21 cellular contexts compared by ENCODE assay signal in genomic region chr1:53317651-53318539, GRCh38. TPM values are rescaled to one million over a fixed set of nuclear protein-coding genes. Genes with fewer than 3 reads are reported as not detected.
DNase-seq lines count a peak whose midpoint lies in the region; ATAC-seq, FAIRE-seq and TF ChIP-seq lines count a peak whose summit lies in the region.
"Had no signal": no experiment of that assay in that cellular context is flagged by ENCODE, and none has a peak within 500 bp of the region (broad histone marks: within the 10 kb centered on the region; RNA-seq: fewer than 3 reads in every experiment).

No MANE protein-coding gene starts in this region.

- H3K27ac ChIP-seq in BLaER1 = peak overlapping the region; percentile 81
- H3K27ac ChIP-seq in IMR-90 (ENCODE audit: insufficient read depth, low read length) = no peak overlapping the region
- no peak overlapping the region for H3K27ac ChIP-seq in K562 (ENCODE audit: extremely low read depth, low read depth, low read length)
- no peak overlapping the region for H3K27ac ChIP-seq in breast epithelium
- no peak overlapping the region for H3K27ac ChIP-seq in transverse colon
- H3K27ac ChIP-seq: cardiac muscle cell, left ventricle myocardium inferior, sigmoid colon, stomach, upper lobe of left lung had no signal

- intact Hi-C loops in IMR-90 (cut with micrococcal nuclease) = no loop called here
- intact Hi-C loops in K562 (cut with micrococcal nuclease) = no loop called here
- intact Hi-C loops in breast epithelium (cut with DNase I; ENCODE audit: low total_unique reads) = no loop called here
- intact Hi-C loops in transverse colon (cut with DNase I; ENCODE audit: low total_unique reads) = no loop called here

- H4K5ac ChIP-seq in IMR-90 (ENCODE audit: low read depth, low read length) = no peak overlapping the region

- FAIRE-seq in K562 (lab: Jason Lieb, UNC) = no peak
- FAIRE-seq: GM18507 had no signal

- H2BK20ac ChIP-seq in IMR-90 (ENCODE audit: low read depth, low read length) = no peak overlapping the region

- peaks cover 0 to 4% (median 0%) of the 10 kb centered on the region in 3 donors for H3K27me3 Mint-ChIP-seq in naive B cell

- H2AK5ac ChIP-seq in IMR-90 (ENCODE audit: low read depth, low read length) = no peak overlapping the region

- dilution Hi-C loops in IMR-90 (cut with HindIII; ENCODE audit: low sequenced_read_pairs, unreplicated experiment) = no loop called here

- H3K36me3 ChIP-seq in BLaER1 (peaks cover 52% of the 10 kb centered on the region), IMR-90 (ENCODE audit: control insufficient read depth, insufficient read depth, low read length) (no peaks in the 10 kb centered on the region), K562 (ENCODE audit: control insufficient read depth, insufficient read depth, low read length) (peaks cover 93% of the 10 kb centered on the region), breast epithelium (no peaks in the 10 kb centered on the region), transverse colon (no peaks in the 10 kb centered on the region)
- H3K36me3 ChIP-seq: cardiac muscle cell, left ventricle myocardium inferior, sigmoid colon, stomach, upper lobe of left lung had no signal

- H3K9ac ChIP-seq in BLaER1 = peak overlapping the region; percentile 71; the same call in 1 of the 2 replicates
- H3K9ac ChIP-seq in IMR-90 (ENCODE audit: low read depth, low read length) = no peak overlapping the region
- H3K9ac ChIP-seq in K562 (ENCODE audit: insufficient read depth in 1 of 2, low read depth in 2 of 2, low read length in 2 of 2) = peak overlapping the region in 1 of 2 experiments; percentile 76; a peak in 2 of 4 replicates

- H3K9me1 ChIP-seq in IMR-90 (ENCODE audit: insufficient read depth, low read length) (no peaks in the 10 kb centered on the region), K562 (ENCODE audit: control insufficient read depth, insufficient read depth, low read length) (no peaks in the 10 kb centered on the region)

- no peak overlapping the region for H4K91ac ChIP-seq in IMR-90 (ENCODE audit: insufficient read depth, low read depth, low read length)

- H4K8ac ChIP-seq in IMR-90 (ENCODE audit: low read depth in 2 of 2, low read length in 2 of 2) = no peak overlapping the region

- H3K79me1 ChIP-seq in IMR-90 (ENCODE audit: low read depth in 1 of 2, low read length in 2 of 2) = peaks cover 3% of the 10 kb centered on the region in 2 experiments; a peak in 1 of 4 replicates

- H2BK120ac ChIP-seq in IMR-90 (ENCODE audit: low read depth, low read length) = no peak overlapping the region

- BruUV-seq in IMR-90 (replicated peaks; lab: Mats Ljungman, UMichigan) (no TSS peak), K562 (replicated peaks; lab: Mats Ljungman, UMichigan) (TSS peak; percentile 3)

- 67% methylated on average over 1 of the region's 13 CpGs; no CpG with 5 or more reads in 1 of the 2 experiments for WGBS in IMR-90 (ENCODE audit: extremely low coverage in 2 of 2, insufficient read length in 1 of 2), 2 experiments
- 92% methylated on average over 13 of the region's 13 CpGs for WGBS in K562 (ENCODE audit: insufficient coverage, low coverage, missing lambda C conversion rate)
- 90 to 94% methylated on average over 6 to 13 of the region's 13 CpGs for WGBS in transverse colon (ENCODE audit: low coverage in 1 of 2), 2 donors

- no peaks in the 10 kb centered on the region for H3K9me3 ChIP-seq in BLaER1
- no peaks in the 10 kb centered on the region for H3K9me3 ChIP-seq in IMR-90 (ENCODE audit: control insufficient read depth, insufficient read depth, low read length)
- no peaks in the 10 kb centered on the region for H3K9me3 ChIP-seq in K562 (replicated peaks; ENCODE audit: control insufficient read depth, insufficient read depth, low read depth, low read length)
- no peaks in the 10 kb centered on the region for H3K9me3 ChIP-seq in breast epithelium
- H3K9me3 ChIP-seq in transverse colon = no peaks in the 10 kb centered on the region
- H3K9me3 ChIP-seq: Caco-2, left ventricle myocardium inferior, sigmoid colon, stomach, upper lobe of left lung had no signal

- no peak overlapping the region for H3K4ac ChIP-seq in IMR-90 (ENCODE audit: low read depth, low read length)

- TF ChIP-seq EP300 in K562 (IDR thresholded peaks at IDR 0.05; ENCODE audit: low read length) (no peak), transverse colon (IDR thresholded peaks at IDR 0.05; ENCODE audit: low read depth) (no peak)

- H3K14ac ChIP-seq in IMR-90 (replicated peaks; ENCODE audit: low read depth, low read length) = no peak overlapping the region

- H3K79me2 ChIP-seq in K562 (ENCODE audit: control insufficient read depth, insufficient read depth, low read length) = peaks cover 36% of the 10 kb centered on the region; the same call in 2 of the 3 replicates

- H3K4me1 ChIP-seq in BLaER1 = peaks cover 100% of the 10 kb centered on the region
- peaks cover 4% of the 10 kb centered on the region; the same call in 1 of the 2 replicates for H3K4me1 ChIP-seq in IMR-90 (ENCODE audit: control insufficient read depth, insufficient read depth, low read length)
- H3K4me1 ChIP-seq in K562 (replicated peaks in 1 of 2; ENCODE audit: control insufficient read depth in 2 of 2, insufficient read depth in 2 of 2, low read length in 2 of 2) = peaks cover 0 to 24% of the 10 kb centered on the region in 2 experiments; a peak in 4 of 5 replicates
- no peaks in the 10 kb centered on the region for H3K4me1 ChIP-seq in breast epithelium
- H3K4me1 ChIP-seq in transverse colon = no peaks in the 10 kb centered on the region
- H3K4me1 ChIP-seq: Caco-2, sigmoid colon had no signal

- H4K20me1 ChIP-seq in BLaER1 (peaks cover 98% of the 10 kb centered on the region), IMR-90 (ENCODE audit: insufficient read depth, low read length) (no peaks in the 10 kb centered on the region), K562 (replicated peaks; ENCODE audit: control insufficient read depth, insufficient read depth, low read length) (peaks cover 20% of the 10 kb centered on the region)

- no peak overlapping the region for H2BK15ac ChIP-seq in IMR-90 (ENCODE audit: low read depth, low read length)

- peak overlapping the region in 2 of 6 donors; percentile 48 to 62 for H3K27ac Mint-ChIP-seq in naive B cell

- peak overlapping the region; percentile 21 for H2AFZ ChIP-seq in IMR-90 (replicated peaks; ENCODE audit: low read length, poor library complexity)
- H2AFZ ChIP-seq in K562 (ENCODE audit: low read depth, low read length) = no peak overlapping the region

- peaks cover 23 to 42% (median 28%) of the 10 kb centered on the region in 3 donors for H3K4me1 Mint-ChIP-seq in naive B cell

- H2BK5ac ChIP-seq in IMR-90 (ENCODE audit: low read depth, low read length, poor library complexity, severe bottlenecking) = no peak overlapping the region

- H3K4me3 ChIP-seq in BLaER1 (peak overlapping the region; percentile 34), IMR-90 (ENCODE audit: insufficient read depth, low read depth, low read length) (no peak overlapping the region), K562 (no peak overlapping the region), breast epithelium (no peak overlapping the region), transverse colon (no peak overlapping the region)
- H3K4me3 ChIP-seq: cardiac muscle cell, left ventricle myocardium inferior, sigmoid colon, stomach, upper lobe of left lung had no signal

- no peaks in the 10 kb centered on the region for H3K9me3 Mint-ChIP-seq in naive B cell

- no peak for TF ChIP-seq POLR2A in IMR-90 (IDR thresholded peaks at IDR 0.05; ENCODE audit: low read depth, low read length)
- no peak for TF ChIP-seq POLR2A in K562 (conservative IDR thresholded peaks at IDR 0.05)
- no peak for TF ChIP-seq POLR2A in breast epithelium (IDR thresholded peaks at IDR 0.05)
- TF ChIP-seq POLR2A in transverse colon (IDR thresholded peaks at IDR 0.05) = no peak

- H3K23ac ChIP-seq in IMR-90 (ENCODE audit: low read depth, low read length) = no peak overlapping the region

- H3K4me2 ChIP-seq in BLaER1 = peak overlapping the region; percentile 97
- no peak overlapping the region for H3K4me2 ChIP-seq in IMR-90 (ENCODE audit: low read depth, low read length)
- no peak overlapping the region for H3K4me2 ChIP-seq in K562 (ENCODE audit: insufficient read depth, low read length)

- DNase-seq in IMR-90 = no peak
- DNase-seq in K562 (ENCODE audit: extremely low read depth in 1 of 4, low spot score in 3 of 4) = no peak
- DNase-seq in naive B cell = no peak
- no peak for DNase-seq in breast epithelium (ENCODE audit: low spot score in 2 of 2)
- DNase-seq in HUDEP-2 (lab: John Stamatoyannopoulos, UW; ENCODE audit: unreplicated experiment in 76 of 76) = no peak
- DNase-seq in NCI-H2196 treated with DMSO at 0.1 percent for 48 hours (lab: John Stamatoyannopoulos, UW; ENCODE audit: unreplicated experiment) = no peak
- no peak for DNase-seq in transverse colon
- DNase-seq: Caco-2, H7, left ventricle myocardium inferior, NCI-H1436, NCI-H2171, NCI-H526 treated with DMSO at 0.1 percent for 48 hours, SIG-M5, sigmoid colon, stomach had no signal

- in situ Hi-C loops in IMR-90 (cut with MboI; ENCODE audit: low sequenced_read_pairs) (no loop called here), K562 (cut with MboI) (no loop called here), transverse colon (cut with MboI; ENCODE audit: low pct_ligation_motif_present in 1 of 4, low pct_unique_long_range_greater_than_20kb in 1 of 4, low sequenced_read_pairs in 3 of 4) (no loop called here)

- POLR2A ChIA-PET in IMR-90 (lab: Charles Lee; ENCODE audit: unreplicated experiment) = no interaction called here
- POLR2A ChIA-PET in K562 (lab: Yijun Ruan, JAX) = interaction anchor here (0.6 to 2.7 kb wide), 9 partner anchors 8 to 476 kb away, joined by 3 to 18 read pairs (median 4); no protein-coding TSS in a partner anchor

- H3K27me3 ChIP-seq in BLaER1 (no peaks in the 10 kb centered on the region), IMR-90 (ENCODE audit: control insufficient read depth, insufficient read depth, low read length) (no peaks in the 10 kb centered on the region), K562 (ENCODE audit: control insufficient read depth in 2 of 2, insufficient read depth in 2 of 2, low read length in 2 of 2) (no peaks in the 10 kb centered on the region), breast epithelium (no peaks in the 10 kb centered on the region), transverse colon (no peaks in the 10 kb centered on the region)
- H3K27me3 ChIP-seq: cardiac muscle cell, sigmoid colon, stomach, upper lobe of left lung had no signal

- CTCF ChIA-PET in IMR-90 (lab: Yijun Ruan, JAX) = no interaction called here
- CTCF ChIA-PET in K562 (lab: Yijun Ruan, JAX; ENCODE audit: low intra/inter-chr PET ratio) = no interaction called here

- H2AK9ac ChIP-seq in IMR-90 (replicated peaks; ENCODE audit: low read depth, low read length, poor library complexity) = no peak overlapping the region

- ATAC-seq in IMR-90 (ENCODE audit: low read depth) (no peak), K562 (no peak), naive B cell (ENCODE audit: low read depth in 2 of 2) (peak; percentile 41 to 47)
- ATAC-seq: esophagus mucosa had no signal

- peak overlapping the region in 1 of 8 donors; percentile 2 for H3K4me3 Mint-ChIP-seq in naive B cell

- no peak overlapping the region for H3K18ac ChIP-seq in IMR-90 (ENCODE audit: low read depth, low read length)

- H3K36me3 Mint-ChIP-seq in naive B cell = no peaks in the 10 kb centered on the region

- TF ChIP-seq CTCF in IMR-90 (conservative IDR thresholded peaks at IDR 0.05; ENCODE audit: low read depth, low read length) = no peak
- no peak for TF ChIP-seq CTCF in K562 (IDR thresholded peaks at IDR 0.05 in 2 of 3, conservative IDR thresholded peaks at IDR 0.05 in 1 of 3; ENCODE audit: insufficient read depth in 2 of 3, low read depth in 1 of 3, low read length in 3 of 3)
- TF ChIP-seq CTCF in breast epithelium (IDR thresholded peaks at IDR 0.05) = no peak
- TF ChIP-seq CTCF in transverse colon (IDR thresholded peaks at IDR 0.05) = no peak

- H3K56ac ChIP-seq in IMR-90 (ENCODE audit: extremely low read depth, insufficient read depth, low read length) = no peak overlapping the region

- no peak for TF ChIP-seq RAD21 in IMR-90 (IDR thresholded peaks at IDR 0.05; ENCODE audit: low read length)
- TF ChIP-seq RAD21 in K562 (CRISPR knock-in tag; conservative IDR thresholded peaks at IDR 0.05 in 1 of 2, IDR thresholded peaks at IDR 0.05 in 1 of 2) = no peak

RNA-seq across cellular contexts. Expression of gene LRP8, which starts 10.0 kb away (rescaled TPM):
- total RNA-seq in IMR-90 (2012; rRNA removed) (11.1 and 12.0 TPM in 2 replicates), K562 (2014; rRNA removed) (24.2 and 27.6 TPM in 2 replicates), K562 (2014; rRNA removed; fragmentation: Illumina TruSeq; extraction: Trizol) (27.5 and 29.1 TPM in 2 replicates), K562 (2015; rRNA removed; fragmentation: Illumina TruSeq; extraction: Trizol) (35.3 and 35.9 TPM in 2 replicates), K562 (2021) (34.3 and 42.7 TPM in 2 replicates), breast epithelium (10 to 100 TPM in 1 of 3 donors, 1 to 10 TPM in 2; 1.6 to 14.7 (median 6.3) TPM), transverse colon (10 to 100 TPM in 1 of 4 donors, 1 to 10 TPM in 1, under 1 TPM in 2; 0.37 to 10.7 (median 1.4) TPM)
- polyA plus RNA-seq in IMR-90 (2012; rRNA removed) (12.1 and 12.6 TPM in 2 replicates), K562 (2011; rRNA removed) (56.1 and 81.1 TPM in 2 replicates), K562 (2014; fragmentation: Illumina TruSeq; extraction: Trizol) (41.4 and 44.4 TPM in 2 replicates), K562 (2014; fragmentation: Nextera tagmentation; extraction: Ambion mirVana) (1 to 10 TPM; 7.1 to 8.8 TPM), K562 (2014; rRNA removed) (31.3 and 35.3 TPM in 2 replicates), naive B cell (ENCODE audit: low read depth in 6 of 6) (1 to 10 TPM in 1 of 6 donors, under 1 TPM in 4, not detected in 1; 0.21 to 1.5 (median 0.57) TPM)
- polyA plus RNA-seq in IMR-90 (2012; cell fraction: cytosol; rRNA removed) = 5.9 and 7.7 TPM in 2 replicates
- polyA plus RNA-seq in IMR-90 (2012; cell fraction: nucleus; rRNA removed; ENCODE audit: low replicate concordance) = 40.5 and 54.0 TPM in 2 replicates
- total RNA-seq in K562 (2011; cell fraction: chromatin; rRNA removed; ENCODE audit: low replicate concordance) = 204 and 345 TPM in 2 replicates
- 194 and 216 TPM in 2 replicates for total RNA-seq in K562 (2011; cell fraction: nucleolus; rRNA removed)
- 168 and 198 TPM in 2 replicates for total RNA-seq in K562 (2011; cell fraction: nucleoplasm; rRNA removed)
- 51.8 and 56.8 TPM in 2 replicates for polyA plus RNA-seq in K562 (2011; cell fraction: cytosol; rRNA removed)
- polyA plus RNA-seq in K562 (2011; cell fraction: nucleus; rRNA removed) = 300 and 376 TPM in 2 replicates
- polyA plus RNA-seq in K562 (2012) = 19.3 and 23.5 TPM in 2 replicates
- polyA minus RNA-seq in K562 (2011; rRNA and poly(A)+ RNA removed) = 90.5 and 95.8 TPM in 2 replicates
- 33.8 and 37.6 TPM in 2 replicates for polyA minus RNA-seq in K562 (2011; cell fraction: cytosol; rRNA and poly(A)+ RNA removed)
- polyA minus RNA-seq in K562 (2011; cell fraction: nucleus; rRNA and poly(A)+ RNA removed) = 90.9 and 98.3 TPM in 2 replicates

Comparison
In these comparisons a context has a peak if more than half of its experiments do, and no peak if none do; other contexts are left out.
1. ATAC-seq: peak in naive B cell (2 of 2); none in IMR-90 (single experiment) and K562 (single experiment).